ENCODE assay signal across 20 cellular contexts in the genomic region with DNA sequence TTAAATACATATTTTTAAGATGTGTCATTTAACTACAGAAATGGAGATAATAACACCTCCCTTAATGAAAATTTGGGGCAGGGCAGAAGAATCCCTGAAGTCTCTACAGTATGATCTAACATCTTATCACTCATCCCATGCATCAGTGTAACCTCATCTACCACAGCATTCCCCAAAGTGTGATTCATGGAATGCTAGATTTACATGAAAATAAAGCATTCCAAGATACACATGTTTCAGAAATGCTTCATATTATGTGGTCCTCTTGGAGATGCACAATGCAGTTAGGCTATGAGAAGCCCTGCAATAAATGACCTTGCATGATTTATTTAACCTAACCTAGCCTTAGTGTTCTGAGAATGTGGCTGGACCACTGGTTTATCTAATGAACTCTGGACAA.
DNase-seq lines count a peak whose midpoint lies in the region; ATAC-seq, FAIRE-seq and TF ChIP-seq lines count a peak whose summit lies in the region.
"Had no signal": no experiment of that assay in that cellular context is flagged by ENCODE, and none has a peak within 500 bp of the region (broad histone marks: within the 10 kb centered on the region; RNA-seq: fewer than 3 reads in every experiment).

No MANE protein-coding gene starts in this region.

- H3K4me1 Mint-ChIP-seq in nephron (peaks cover 38% of the 10 kb centered on the region), Calu3 (ENCODE audit: low read depth, unreplicated experiment) (no peaks in the 10 kb centered on the region)
- H3K4me1 Mint-ChIP-seq: activated CD4-positive, alpha-beta T cell treated with anti-CD3 and anti-CD28 coated beads for 36 hours; CD14-positive monocyte; naive B cell had no signal

- CTCF ChIA-PET in Calu3 (lab: Charles Lee) = no interaction called here

- TF ChIP-seq POLR2A in GM12892 (IDR thresholded peaks at IDR 0.05; ENCODE audit: low read depth, low read length) = no peak

- H3K9me3 Mint-ChIP-seq in nephron (no peaks in the 10 kb centered on the region), Calu3 (ENCODE audit: low read depth, unreplicated experiment) (no peaks in the 10 kb centered on the region)
- H3K9me3 Mint-ChIP-seq: effector memory CD8-positive, alpha-beta T cell had no signal

- TF ChIP-seq CTCF in nephron (IDR thresholded peaks at IDR 0.05; ENCODE audit: unreplicated experiment in 3 of 3) = no peak
- TF ChIP-seq CTCF in Calu3 (IDR thresholded peaks at IDR 0.05; ENCODE audit: unreplicated experiment) = no peak

- DNase-seq in EL (peak; percentile 90), RKO (ENCODE audit: low spot score) (peak; percentile 67), dedifferentiated amniotic fluid mesenchymal stem cell (ENCODE audit: extremely low spot score) (peak; percentile 46), head of caudate nucleus (no peak), GM12892 (ENCODE audit: insufficient read length) (no peak), Calu3 (no peak)
- DNase-seq: activated CD4-positive, alpha-beta T cell treated with anti-CD3 and anti-CD28 coated beads for 36 hours; activated T-cell treated with anti-CD3 and anti-CD28 coated beads, Interleukin-2, amount 50 U/mL, for 48 hours; anterior cingulate cortex; effector memory CD8-positive, alpha-beta T cell; left lung; naive B cell; NCI-H1436 treated with DMSO at 0.1 percent for 48 hours; NCI-H524 treated with DMSO at 0.1 percent for 48 hours; psoas muscle; RPMI8226 had no signal

- H3K36me3 Mint-ChIP-seq in nephron (ENCODE audit: low read depth) (no peaks in the 10 kb centered on the region), Calu3 (ENCODE audit: insufficient read depth, unreplicated experiment) (no peaks in the 10 kb centered on the region)
- H3K36me3 Mint-ChIP-seq: CD14-positive monocyte, naive B cell had no signal

- H3K27me3 Mint-ChIP-seq in nephron (ENCODE audit: low read depth) (no peaks in the 10 kb centered on the region), Calu3 (ENCODE audit: unreplicated experiment) (peaks cover 26% of the 10 kb centered on the region)
- H3K27me3 Mint-ChIP-seq: activated CD4-positive, alpha-beta T cell treated with anti-CD3 and anti-CD28 coated beads for 36 hours; effector memory CD8-positive, alpha-beta T cell had no signal

- peak overlapping the region in 2 of 3 experiments; percentile 95 to 98 for H3K27ac Mint-ChIP-seq in nephron
- no peak overlapping the region for H3K27ac Mint-ChIP-seq in Calu3 (ENCODE audit: unreplicated experiment)
- H3K27ac Mint-ChIP-seq: activated CD4-positive, alpha-beta T cell treated with anti-CD3 and anti-CD28 coated beads for 36 hours; CD14-positive monocyte; effector memory CD8-positive, alpha-beta T cell; naive B cell had no signal

- BruUV-seq in Calu3 (replicated peaks; lab: Mats Ljungman, UMichigan) = no TSS peak

- H3K4me3 Mint-ChIP-seq in nephron (no peak overlapping the region), Calu3 (ENCODE audit: low read depth, unreplicated experiment) (no peak overlapping the region)
- H3K4me3 Mint-ChIP-seq: activated CD4-positive, alpha-beta T cell treated with anti-CD3 and anti-CD28 coated beads for 36 hours; CD14-positive monocyte; effector memory CD8-positive, alpha-beta T cell; naive B cell had no signal

- ATAC-seq in GM18498 (IDR thresholded peaks at IDR 0.05; ENCODE audit: unreplicated experiment) = no peak
- ATAC-seq: activated CD4-positive, alpha-beta T cell treated with anti-CD3 and anti-CD28 coated beads for 36 hours; effector memory CD8-positive, alpha-beta T cell; K562; left lung; psoas muscle had no signal

- intact Hi-C loops in head of caudate nucleus (cut with DNase I) = no loop called here
- intact Hi-C loops in Calu3 (cut with micrococcal nuclease; ENCODE audit: unreplicated experiment) = no loop called here

- FAIRE-seq in GM12892 (lab: Jason Lieb, UNC) = no peak
- FAIRE-seq: K562 had no signal

Comparison
In these comparisons a context has a peak if more than half of its experiments do, and no peak if none do; other contexts are left out.
1. DNase-seq: peak in EL (single experiment), RKO (single experiment) and dedifferentiated amniotic fluid mesenchymal stem cell (single experiment); none in head of caudate nucleus (0 of 42), GM12892 (single experiment) and Calu3 (single experiment).